ENCODE assay signal across 1 cellular context in the genomic region with DNA sequence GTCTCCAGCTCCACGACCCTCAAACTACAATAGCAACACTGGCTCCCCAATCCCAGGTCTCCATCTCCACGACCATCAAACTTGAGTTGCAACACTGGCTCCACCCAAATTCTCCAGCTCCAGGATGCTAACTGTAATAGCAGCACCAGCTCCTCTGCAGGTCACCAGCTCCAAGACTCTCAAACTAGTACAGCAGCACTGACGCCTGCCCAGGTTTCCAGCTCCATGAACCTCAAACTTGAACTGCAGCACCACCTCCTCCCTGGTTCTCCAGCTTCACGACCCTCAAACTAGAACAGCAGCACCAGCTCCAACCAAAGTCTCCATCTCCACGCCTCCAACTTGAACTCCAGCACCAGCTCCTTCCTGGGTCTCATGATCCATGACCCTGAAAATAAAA.
TF ChIP-seq lines count a peak whose summit lies in the region.

No MANE protein-coding gene starts in this region.

TF ChIP-seq in H1, 55 proteins besides CTCF, POLR2A, EP300 and RAD21:
- TF ChIP-seq ZNF274 (IDR thresholded peaks at IDR 0.05; ENCODE audit: borderline replicate concordance, extremely low read depth, low read length) (no peak), TAF7 (optimal IDR thresholded peaks at IDR 0.05; ENCODE audit: borderline replicate concordance, low read depth, low read length) (no peak), HDAC2 (IDR thresholded peaks at IDR 0.05; ENCODE audit: borderline replicate concordance in 1 of 2, low read depth in 2 of 2, low read length in 2 of 2) (no peak), NANOG (IDR thresholded peaks at IDR 0.05; ENCODE audit: insufficient read depth, low read depth, low read length, poor library complexity, severe bottlenecking) (no peak), CEBPB (IDR thresholded peaks at IDR 0.05; ENCODE audit: low read depth, low read length) (no peak), PHF8 (conservative IDR thresholded peaks at IDR 0.05; ENCODE audit: low read depth, low read length) (no peak), RNF2 (IDR thresholded peaks at IDR 0.05; ENCODE audit: borderline replicate concordance, low read depth, low read length, missing control alignments, poor library complexity, severe bottlenecking) (no peak), KDM4A (IDR thresholded peaks at IDR 0.05; ENCODE audit: low read depth, low read length, severe bottlenecking) (no peak), RBBP5 (IDR thresholded peaks at IDR 0.05; ENCODE audit: borderline replicate concordance, low read depth, low read length) (no peak), JUND (IDR thresholded peaks at IDR 0.05; ENCODE audit: low read length) (no peak), NRF1 (IDR thresholded peaks at IDR 0.05; ENCODE audit: low read depth, low read length) (no peak)
- TF ChIP-seq, protein P1, sequence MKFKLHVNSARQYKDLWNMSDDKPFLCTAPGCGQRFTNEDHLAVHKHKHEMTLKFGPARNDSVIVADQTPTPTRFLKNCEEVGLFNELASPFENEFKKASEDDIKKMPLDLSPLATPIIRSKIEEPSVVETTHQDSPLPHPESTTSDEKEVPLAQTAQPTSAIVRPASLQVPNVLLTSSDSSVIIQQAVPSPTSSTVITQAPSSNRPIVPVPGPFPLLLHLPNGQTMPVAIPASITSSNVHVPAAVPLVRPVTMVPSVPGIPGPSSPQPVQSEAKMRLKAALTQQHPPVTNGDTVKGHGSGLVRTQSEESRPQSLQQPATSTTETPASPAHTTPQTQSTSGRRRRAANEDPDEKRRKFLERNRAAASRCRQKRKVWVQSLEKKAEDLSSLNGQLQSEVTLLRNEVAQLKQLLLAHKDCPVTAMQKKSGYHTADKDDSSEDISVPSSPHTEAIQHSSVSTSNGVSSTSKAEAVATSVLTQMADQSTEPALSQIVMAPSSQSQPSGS (IDR thresholded peaks at IDR 0.05; ENCODE audit: low read length): no peak
